19 cellular contexts compared by ENCODE assay signal in the genomic region with DNA sequence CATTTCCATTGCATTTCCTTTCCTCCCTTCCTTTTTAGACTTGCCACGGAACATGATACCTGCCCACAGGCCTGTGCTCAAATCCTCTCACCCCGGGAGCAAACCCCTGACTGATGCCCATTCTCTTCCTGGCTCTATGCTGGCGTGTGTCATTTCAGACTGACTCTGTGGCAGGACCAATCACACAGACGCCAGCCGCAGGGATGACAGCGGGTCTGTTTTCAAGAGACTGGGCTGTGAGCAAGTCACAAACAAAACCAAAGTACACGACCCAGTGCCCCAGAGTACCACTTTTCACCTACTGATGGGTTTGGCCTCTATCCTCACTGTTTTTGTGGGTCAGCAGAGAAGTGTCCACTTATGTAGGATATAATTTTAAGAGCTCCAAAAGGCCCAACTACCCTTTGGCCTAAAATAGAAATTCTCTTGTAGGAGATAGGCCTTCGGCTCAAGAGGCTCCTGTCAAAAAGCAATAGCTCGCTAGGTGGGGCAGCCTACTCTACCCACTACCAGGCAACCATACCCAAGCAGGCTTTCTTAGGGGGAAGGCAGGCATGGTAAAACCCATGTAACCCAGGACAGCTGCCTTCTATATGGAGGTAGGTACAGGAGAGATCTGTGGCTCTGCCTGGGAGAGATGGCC.
"Had no signal": no experiment of that assay in that cellular context is flagged by ENCODE, and none has a peak within 500 bp of the region (broad histone marks: within the 10 kb centered on the region; RNA-seq: fewer than 3 reads in every experiment).

No MANE protein-coding gene starts in this region.

- H3K4me3 ChIP-seq: hepatocyte, lung, ovary, psoas muscle, right lobe of liver, thoracic aorta, tibial nerve, upper lobe of left lung had no signal

- DNase-seq: cerebellar nuclear complex; cortex of kidney; effector memory CD8-positive, alpha-beta T cell; kidney; natural killer cell; ovary; psoas muscle; right lobe of liver; stimulated activated CD4-positive, alpha-beta T cell treated with anti-CD3 and anti-CD28 coated beads, Interleukin-15, amount 100 ng/mL, for 24 hours; stimulated activated CD4-positive, alpha-beta T cell treated with anti-CD3 and anti-CD28 coated beads, Interleukin-2, amount 100 ng/mL, for 48 hours; stimulated activated naive B cell treated with anti-CD40 and anti-IgM and Interleukin-4, amounts not matched to agents 10 μg/mL and 1 μg/mL and 100 μg/mL, for 72 hours; upper lobe of left lung had no signal

- H3K79me2 ChIP-seq: hepatocyte had no signal

- H3K4me1 Mint-ChIP-seq: memory B cell, natural killer cell, neural crest cell had no signal

- H3K9me3 ChIP-seq: ovary, psoas muscle, right lobe of liver, thoracic aorta, tibial nerve, upper lobe of left lung had no signal

- H3K36me3 ChIP-seq: ovary, right lobe of liver, thoracic aorta, tibial nerve, upper lobe of left lung had no signal

- H3K27ac Mint-ChIP-seq: effector memory CD8-positive, alpha-beta T cell; memory B cell; natural killer cell; stimulated activated naive B cell treated with anti-CD40 and anti-IgM and Interleukin-4, amounts not matched to agents 10 μg/mL and 1 μg/mL and 100 μg/mL, for 72 hours; stimulated activated naive CD8-positive, alpha-beta T cell treated with anti-CD3 and anti-CD28 coated beads, Interleukin-15, Interleukin-2, amounts not matched to agents 100 ng/mL and 50 ng/mL, for 24 hours had no signal

- H3K4me2 ChIP-seq: hepatocyte had no signal

- ATAC-seq: effector memory CD8-positive, alpha-beta T cell; natural killer cell; psoas muscle; right lobe of liver; stimulated activated naive B cell treated with anti-CD40 and anti-IgM and Interleukin-4, amounts not matched to agents 10 μg/mL and 1 μg/mL and 100 μg/mL, for 72 hours had no signal

- H2AFZ ChIP-seq: hepatocyte had no signal

- H3K27me3 ChIP-seq: hepatocyte, ovary, right lobe of liver, tibial nerve, upper lobe of left lung had no signal

- H3K36me3 Mint-ChIP-seq: memory B cell; natural killer cell; stimulated activated naive B cell treated with anti-CD40 and anti-IgM and Interleukin-4, amounts not matched to agents 10 μg/mL and 1 μg/mL and 100 μg/mL, for 72 hours had no signal

- H3K4me1 ChIP-seq: psoas muscle, right lobe of liver, tibial nerve, upper lobe of left lung had no signal

- H3K4me3 Mint-ChIP-seq: effector memory CD8-positive, alpha-beta T cell; memory B cell; natural killer cell; neural crest cell; stimulated activated naive B cell treated with anti-CD40 and anti-IgM and Interleukin-4, amounts not matched to agents 10 μg/mL and 1 μg/mL and 100 μg/mL, for 72 hours; stimulated activated naive CD8-positive, alpha-beta T cell treated with anti-CD3 and anti-CD28 coated beads, Interleukin-15, Interleukin-2, amounts not matched to agents 100 ng/mL and 50 ng/mL, for 24 hours had no signal

- H3K9me3 Mint-ChIP-seq: effector memory CD8-positive, alpha-beta T cell; memory B cell; natural killer cell; neural crest cell; stimulated activated naive B cell treated with anti-CD40 and anti-IgM and Interleukin-4, amounts not matched to agents 10 μg/mL and 1 μg/mL and 100 μg/mL, for 72 hours; stimulated activated naive CD8-positive, alpha-beta T cell treated with anti-CD3 and anti-CD28 coated beads, Interleukin-15, Interleukin-2, amounts not matched to agents 100 ng/mL and 50 ng/mL, for 24 hours had no signal

- H3K27me3 Mint-ChIP-seq: memory B cell; stimulated activated naive CD8-positive, alpha-beta T cell treated with anti-CD3 and anti-CD28 coated beads, Interleukin-15, Interleukin-2, amounts not matched to agents 100 ng/mL and 50 ng/mL, for 24 hours had no signal

- H3K27ac ChIP-seq: hepatocyte, ovary, psoas muscle, right lobe of liver, thoracic aorta, tibial nerve, upper lobe of left lung had no signal
